In genomic region chr12:113318900-113319628, GRCh38 we compare ENCODE assay signal across 2 cellular contexts.
A peak's percentile ranks its signal among the peaks of the same experiment; 100 is the strongest.
TF ChIP-seq lines count a peak whose summit lies in the region.

No MANE protein-coding gene starts in this region.

TF ChIP-seq in HEK293, 187 proteins besides CTCF, POLR2A, EP300 and RAD21:
- TF ChIP-seq ZSCAN5A (tag by site-specific recombination; IDR thresholded peaks at IDR 0.05) (no peak), ZNF391 (tag by site-specific recombination; IDR thresholded peaks at IDR 0.05; ENCODE audit: borderline replicate concordance, low read depth) (peak; percentile 99)

TF ChIP-seq in K562, 482 proteins besides CTCF, POLR2A, EP300 and RAD21:
- peak; percentile 59 for TF ChIP-seq RBM25 (IDR thresholded peaks at IDR 0.05; ENCODE audit: low read depth, low read length, severe bottlenecking)
- TF ChIP-seq BCOR (IDR thresholded peaks at IDR 0.05) = peak; percentile 72; the same call in 1 of the 2 replicates
- peak; percentile 42 for TF ChIP-seq CHD4 (IDR thresholded peaks at IDR 0.05; ENCODE audit: insufficient read depth, insufficient replicate concordance, low read depth, low read length, poor library complexity, severe bottlenecking)
- TF ChIP-seq ZNF589 (CRISPR knock-in tag; IDR thresholded peaks at IDR 0.05; ENCODE audit: low read depth) = no peak
- TF ChIP-seq E2F6 (IDR thresholded peaks at IDR 0.05; ENCODE audit: borderline replicate concordance in 1 of 2, extremely low read depth in 1 of 2, insufficient read depth in 1 of 2, insufficient read length in 1 of 2, low read depth in 1 of 2, low read length in 1 of 2, poor library complexity in 1 of 2, severe bottlenecking in 1 of 2) = no peak
- no peak for TF ChIP-seq ZNF586 (CRISPR knock-in tag; conservative IDR thresholded peaks at IDR 0.05)
- TF ChIP-seq ZNF121 (CRISPR knock-in tag; conservative IDR thresholded peaks at IDR 0.05) = 0 out of 2 replicates have a peak, but pooled peaks have one; percentile 12
